ENCODE assay signal across 8 cellular contexts in genomic region chr3:100402150-100402706, GRCh38. TPM values are rescaled to one million over a fixed set of nuclear protein-coding genes. Genes with fewer than 3 reads are reported as not detected.
DNase-seq lines count a peak whose midpoint lies in the region; ATAC-seq and TF ChIP-seq lines count a peak whose summit lies in the region.

No MANE protein-coding gene starts in this region.

- no peak for TF ChIP-seq POLR2A in lower leg skin (IDR thresholded peaks at IDR 0.05)

- H3K36me3 ChIP-seq in heart right ventricle (no peaks in the 10 kb centered on the region), brain microvascular endothelial cell (replicated peaks) (no peaks in the 10 kb centered on the region), urinary bladder (ENCODE audit: insufficient read depth) (no peaks in the 10 kb centered on the region)

- ATAC-seq in heart right ventricle (peak in 1 of 8 donors; percentile 26), Right ventricle myocardium superior (ENCODE audit: poor library complexity) (no peak)

- WGBS in heart right ventricle, 2 donors = 1% methylated on average over 3 of the region's 3 CpGs
- WGBS in lower leg skin, 2 donors = 1 to 4% methylated on average over 3 of the region's 3 CpGs
- WGBS in urinary bladder = under 1% methylated on average over 3 of the region's 3 CpGs

- intact Hi-C loops in heart right ventricle (cut with DNase I) = loop anchor here in 2 of 10 donors (5.0 kb wide), 4 partner anchors 65 to 140 kb away; partner anchors contain the start of genes NIT2 (in 1 of the 2), TBC1D23 (in 1 of the 2) and TMEM45A (in 1 of the 2)
- intact Hi-C loops in Right ventricle myocardium superior (cut with DNase I) = loop anchor here (10.0 kb wide), 1 partner anchor 587 kb away; the partner anchor contains the start of gene CMSS1
- intact Hi-C loops in lower leg skin (cut with DNase I; ENCODE audit: low total_unique reads) = no loop called here

- peaks cover 0 to 54% (median 45%) of the 10 kb centered on the region in 9 donors for H3K4me1 ChIP-seq in heart right ventricle
- no peaks in the 10 kb centered on the region for H3K4me1 ChIP-seq in urinary bladder (ENCODE audit: insufficient read depth)

- DNase-seq in heart right ventricle (no peak), Right ventricle myocardium superior (no peak), NCI-H526 (lab: John Stamatoyannopoulos, UW) (peak; percentile 34 to 41), brain microvascular endothelial cell (no peak), lower leg skin (ENCODE audit: low spot score in 2 of 2) (no peak), activated gamma-delta T cell (lab: John Stamatoyannopoulos, UW) (no peak), GDM1 (lab: John Stamatoyannopoulos, UW) (no peak)

- H3K9me3 ChIP-seq in heart right ventricle = peaks cover 0 to 10% (median 0%) of the 10 kb centered on the region in 11 donors

- no peaks in the 10 kb centered on the region for H3K27me3 ChIP-seq in heart right ventricle
- H3K27me3 ChIP-seq in brain microvascular endothelial cell (replicated peaks) = no peaks in the 10 kb centered on the region

- peak overlapping the region; percentile 69 to 98 (median 90) for H3K4me3 ChIP-seq in heart right ventricle
- H3K4me3 ChIP-seq in brain microvascular endothelial cell (ENCODE audit: low read depth, low read length) = peak overlapping the region; percentile 94
- H3K4me3 ChIP-seq in lower leg skin (ENCODE audit: low read depth, poor library complexity, severe bottlenecking) = peak overlapping the region; percentile 83
- peak overlapping the region; percentile 93 for H3K4me3 ChIP-seq in urinary bladder (ENCODE audit: low read depth, low read length)

- in situ Hi-C loops in brain microvascular endothelial cell (cut with HindIII; ENCODE audit: low pct_ligation_motif_present, low sequenced_read_pairs) = no loop called here

- H3K27ac ChIP-seq in heart right ventricle = peak overlapping the region; percentile 71 to 98 (median 94)
- H3K27ac ChIP-seq in brain microvascular endothelial cell = peak overlapping the region; percentile 92
- H3K27ac ChIP-seq in urinary bladder (ENCODE audit: low read depth) = no peak overlapping the region

- TF ChIP-seq CTCF in heart right ventricle (IDR thresholded peaks at IDR 0.05) (no peak), brain microvascular endothelial cell (IDR thresholded peaks at IDR 0.05; ENCODE audit: low read depth, low read length, missing control alignments) (no peak), lower leg skin (IDR thresholded peaks at IDR 0.05) (no peak)

RNA-seq across cellular contexts. Expression of gene LNP1, which starts 0.9 kb away (rescaled TPM):
- total RNA-seq in heart right ventricle (1 to 10 TPM; 2.2 to 5.3 (median 4.0) TPM), Right ventricle myocardium superior (2.6 TPM), lower leg skin (1 to 10 TPM in 2 of 4 donors, under 1 TPM in 2; 0.19 to 1.7 (median 0.85) TPM), urinary bladder (12.3 TPM)
- polyA plus RNA-seq in heart right ventricle (1 to 10 TPM; 1.2 to 2.2 TPM), urinary bladder (4.8 TPM)

RNA-seq across cellular contexts. Expression of gene TOMM70, which starts 1.3 kb away (rescaled TPM):
- total RNA-seq in heart right ventricle = 10 to 100 TPM; 52.4 to 67.5 (median 61.0) TPM
- 10 to 100 TPM; 23.0 to 26.7 TPM for polyA plus RNA-seq in heart right ventricle
- 63.1 TPM for total RNA-seq in Right ventricle myocardium superior
- 10 to 100 TPM; 30.4 to 35.3 (median 33.5) TPM for total RNA-seq in lower leg skin
- 96.6 TPM for total RNA-seq in urinary bladder
- 37.0 TPM for polyA plus RNA-seq in urinary bladder

Comparison
In these comparisons a context has a peak if more than half of its experiments do, and no peak if none do; other contexts are left out.
1. DNase-seq: peak in NCI-H526 (2 of 2); none in heart right ventricle (0 of 2), Right ventricle myocardium superior (single experiment), brain microvascular endothelial cell (single experiment), lower leg skin (0 of 2), activated gamma-delta T cell (single experiment) and GDM1 (single experiment).
2. Peak in every context shown above with its lines, with median percentiles within 50 percentile points of each other: H3K4me3 ChIP-seq.